In the genomic region with DNA sequence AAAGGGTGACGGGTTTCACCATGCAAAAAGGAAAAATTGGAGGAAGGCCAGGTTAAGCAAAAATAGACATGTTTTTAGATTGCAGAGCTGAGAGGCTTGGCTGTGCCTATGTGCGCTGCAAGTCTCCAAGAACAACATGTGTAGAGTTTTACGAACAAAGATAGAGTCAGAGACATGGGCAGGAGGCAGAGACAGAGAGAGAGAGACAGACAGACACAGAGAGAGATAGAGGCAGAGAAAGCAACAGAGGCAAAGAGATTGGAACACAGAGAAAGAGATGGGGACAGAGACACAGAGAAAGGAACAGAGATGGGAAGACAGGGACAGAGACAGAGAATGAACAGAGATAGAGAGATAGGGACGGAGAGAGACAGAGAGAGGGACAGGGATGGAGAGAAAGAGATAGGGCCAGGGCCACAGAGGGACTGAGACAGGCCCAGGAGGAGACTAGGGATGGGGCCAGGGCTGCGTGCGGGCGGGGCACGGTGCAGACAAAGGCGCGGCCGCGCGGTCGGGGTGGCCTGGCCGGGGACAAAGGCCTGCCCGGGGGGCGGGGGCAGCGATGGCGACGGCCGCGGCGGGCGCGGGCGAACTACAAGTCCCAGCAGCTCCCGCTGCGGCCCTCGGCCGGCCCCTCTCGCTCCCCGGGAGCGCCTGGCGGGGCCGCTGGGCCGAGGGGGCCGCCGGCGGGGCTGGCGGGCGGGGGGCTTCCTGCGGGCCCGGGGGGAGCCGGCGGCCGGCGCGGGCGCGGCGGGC, we compare ENCODE assay signal across 8 cellular contexts. TPM values are rescaled to one million over a fixed set of nuclear protein-coding genes. Genes with fewer than 3 reads are reported as not detected.
DNase-seq lines count a peak whose midpoint lies in the region; ATAC-seq, FAIRE-seq and TF ChIP-seq lines count a peak whose summit lies in the region.

A gene (plus strand): TSS at position 633 of the 756 bp plus-strand sequence. CDS start 3,140 bp downstream, outside the sequence.

- peaks cover 5 to 34% of the 10 kb centered on the region in 2 donors for H3K27me3 Mint-ChIP-seq in T-cell

- CTCF ChIA-PET in T-cell (lab: Charles Lee) = no interaction called here

- H3K4me1 Mint-ChIP-seq in T-cell = peaks cover 9 to 21% (median 17%) of the 10 kb centered on the region in 3 donors

- H3K27ac Mint-ChIP-seq in T-cell = peak within 1 kb of the TSS; percentile 5 to 75

- peak within 1 kb of the TSS; percentile 76 for H3K4me2 ChIP-seq in keratinocyte (ENCODE audit: control insufficient read depth, extremely low read depth, insufficient read depth, low read depth, low read length)

- H3K36me3 ChIP-seq in keratinocyte (ENCODE audit: control insufficient read depth in 2 of 2, extremely low read depth in 1 of 2, insufficient read depth in 2 of 2, low read length in 2 of 2) (no peaks in the 10 kb centered on the region), skeletal muscle tissue (ENCODE audit: control insufficient read depth in 3 of 3, insufficient read depth in 3 of 3, low read length in 3 of 3) (peaks cover 0 to 4% (median 3%) of the 10 kb centered on the region in 3 donors)

- H2AFZ ChIP-seq in keratinocyte (ENCODE audit: control insufficient read depth, low read length) = peak within 1 kb of the TSS; percentile 99

- peak within 1 kb of the TSS; percentile 95 for H3K27ac ChIP-seq in cingulate gyrus (ENCODE audit: low read depth, low read length)
- no peak within 1 kb of the TSS for H3K27ac ChIP-seq in keratinocyte (ENCODE audit: control insufficient read depth, insufficient read depth, low read length)
- peak within 1 kb of the TSS; percentile 73 for H3K27ac ChIP-seq in skeletal muscle tissue (ENCODE audit: low read depth, low read length)

- POLR2A ChIA-PET in T-cell (lab: Charles Lee) = no interaction called here

- no peaks in the 10 kb centered on the region for H3K36me3 Mint-ChIP-seq in T-cell

- no peaks in the 10 kb centered on the region for H3K9me3 Mint-ChIP-seq in T-cell

- FAIRE-seq in keratinocyte (lab: Jason Lieb, UNC) = no peak

- H3K4me1 ChIP-seq in keratinocyte (ENCODE audit: control insufficient read depth, extremely low read depth, insufficient read depth, low read length) = peaks cover 13% of the 10 kb centered on the region
- peaks cover 7 to 19% (median 17%) of the 10 kb centered on the region in 3 donors for H3K4me1 ChIP-seq in skeletal muscle tissue (ENCODE audit: control insufficient read depth in 3 of 3, insufficient read depth in 3 of 3, low read length in 3 of 3)

- H3K9me1 ChIP-seq in keratinocyte (ENCODE audit: control insufficient read depth, extremely low read depth, insufficient read depth, low read length) = no peaks in the 10 kb centered on the region

- DNase-seq in DMS79 treated with DMSO at 0.1 percent for 48 hours (lab: John Stamatoyannopoulos, UW) (peak; percentile 60), KG1 (lab: John Stamatoyannopoulos, UW) (peak; percentile 41), T-cell (peak in 4 of 34 experiments; percentile 12 to 43 (median 30)), keratinocyte (ENCODE audit: low read depth, low spot score) (no peak)

- dilution Hi-C loops in keratinocyte (cut with MboI; ENCODE audit: extremely low pct_ligation_motif_present, low sequenced_read_pairs) = no loop called here

- H3K9ac ChIP-seq in keratinocyte (ENCODE audit: control insufficient read depth, extremely low read depth, insufficient read depth, low read length) (peak within 1 kb of the TSS; percentile 72), skeletal muscle tissue (ENCODE audit: low read depth in 1 of 3, low read length in 3 of 3) (peak within 1 kb of the TSS; percentile 92 to 98 (median 94))

- H3K9me3 ChIP-seq in keratinocyte (ENCODE audit: control insufficient read depth, low read depth, low read length) (no peaks in the 10 kb centered on the region), skeletal muscle tissue (ENCODE audit: control insufficient read depth in 3 of 3, low read length in 3 of 3) (no peaks in the 10 kb centered on the region)

- H3K4me3 ChIP-seq in keratinocyte (ENCODE audit: control insufficient read depth in 2 of 3, extremely low read depth in 1 of 3, insufficient read depth in 2 of 3, low read depth in 1 of 3, low read length in 3 of 3) = peak within 1 kb of the TSS; percentile 48 to 64 (median 64)
- H3K4me3 ChIP-seq in skeletal muscle tissue (ENCODE audit: low read length in 3 of 3) = peak within 1 kb of the TSS; percentile 78 to 79 (median 79)

- H4K20me1 ChIP-seq in keratinocyte (ENCODE audit: control insufficient read depth, extremely low read depth, insufficient read depth, low read length) = no peaks in the 10 kb centered on the region

- no peaks in the 10 kb centered on the region for H3K27me3 ChIP-seq in keratinocyte (ENCODE audit: control insufficient read depth, extremely low read depth, insufficient read depth, low read length)
- no peaks in the 10 kb centered on the region for H3K27me3 ChIP-seq in skeletal muscle tissue (ENCODE audit: control insufficient read depth in 3 of 3, insufficient read depth in 3 of 3, low read length in 3 of 3)

- ATAC-seq in T-cell (replicated peaks in 1 of 4) (peak; percentile 75 to 87 (median 84)), GM21526 (IDR thresholded peaks at IDR 0.05; ENCODE audit: low FRiP score, unreplicated experiment) (no peak), HG03469 (IDR thresholded peaks at IDR 0.05; ENCODE audit: unreplicated experiment) (no peak)

- H3K4me3 Mint-ChIP-seq in T-cell = peak within 1 kb of the TSS; percentile 77 to 86 (median 80)

- TF ChIP-seq CTCF in keratinocyte (optimal IDR thresholded peaks at IDR 0.05 in 1 of 3, IDR thresholded peaks at IDR 0.05 in 1 of 3, conservative IDR thresholded peaks at IDR 0.05 in 1 of 3; ENCODE audit: extremely low read depth in 1 of 3, insufficient read depth in 2 of 3, low read length in 3 of 3) = no peak

- no peaks in the 10 kb centered on the region for H3K79me2 ChIP-seq in keratinocyte (ENCODE audit: control insufficient read depth, insufficient read depth, low read length)

RNA-seq across cellular contexts. Expression of the gene that starts here (rescaled TPM):
- total RNA-seq in T-cell = 10 to 100 TPM in 1 of 5 donors, 1 to 10 TPM in 4; 4.3 to 10.3 (median 8.5) TPM
- 8.5 to 15.9 TPM (median 10.0 TPM) in 3 replicates for polyA plus RNA-seq in keratinocyte
- 0.91 TPM for polyA plus RNA-seq in keratinocyte (2011; ENCODE audit: low read depth)
- 9.9 and 18.9 TPM in 2 replicates for polyA plus RNA-seq in keratinocyte (2011; cell fraction: cytosol; rRNA removed)
- polyA plus RNA-seq in keratinocyte (2011; cell fraction: nucleus; rRNA removed) = 5.9 and 7.7 TPM in 2 replicates
- 8.9 and 16.6 TPM in 2 replicates for polyA plus RNA-seq in keratinocyte (2012; ENCODE audit: low replicate concordance)
- polyA minus RNA-seq in keratinocyte = 7.0 to 32.7 TPM (median 8.7 TPM) in 3 replicates
- 29.5 TPM for polyA minus RNA-seq in keratinocyte (2011; cell fraction: cytosol; rRNA and poly(A)+ RNA removed)
- 2.9 and 3.4 TPM in 2 replicates for polyA minus RNA-seq in keratinocyte (2011; cell fraction: nucleus; rRNA and poly(A)+ RNA removed)
- total RNA-seq in skeletal muscle tissue = 14.6 TPM

Comparison
In these comparisons a context has a peak if more than half of its experiments do, and no peak if none do; other contexts are left out.
1. ATAC-seq: peak in T-cell (4 of 4); none in GM21526 (single experiment) and HG03469 (single experiment).